Comparison of ENCODE assay signal across 8 cellular contexts in the genomic region with DNA sequence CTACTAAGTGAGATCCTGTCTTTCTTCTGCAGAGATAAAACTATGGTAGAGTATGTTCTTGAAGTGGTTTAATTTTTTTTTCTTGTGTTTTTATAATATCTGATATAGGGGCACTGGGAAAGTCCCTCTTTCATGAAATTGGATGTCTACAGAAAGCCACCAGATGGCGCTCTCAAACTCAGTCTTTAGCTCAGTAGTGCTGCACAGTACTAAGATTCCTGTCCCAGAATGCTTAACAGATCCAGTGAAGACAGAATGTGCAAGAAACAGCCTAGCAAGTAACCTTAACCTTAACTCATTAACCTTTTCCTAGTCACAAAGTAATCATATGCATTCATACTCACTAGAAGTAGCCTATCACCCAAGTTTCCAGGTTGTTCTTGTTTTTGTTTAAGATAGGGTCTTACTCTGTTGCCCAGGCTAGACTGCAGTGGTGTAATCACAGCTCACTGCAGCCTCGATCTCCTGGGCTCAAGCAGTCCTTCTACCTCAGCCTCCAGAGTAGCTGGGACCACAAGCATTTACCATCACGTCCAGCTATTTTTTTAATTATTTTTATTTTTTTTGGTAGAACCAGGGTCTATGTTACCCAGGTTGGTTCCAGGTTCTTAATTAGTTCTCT. TPM values are rescaled to one million over a fixed set of nuclear protein-coding genes. Genes with fewer than 3 reads are reported as not detected.
A peak's percentile ranks its signal among the peaks of the same experiment; 100 is the strongest.
DNase-seq lines count a peak whose midpoint lies in the region; ATAC-seq and TF ChIP-seq lines count a peak whose summit lies in the region.

No MANE protein-coding gene starts in this region.

- WGBS in right lobe of liver (ENCODE audit: insufficient coverage, low coverage, low lambda C conversion rate, missing lambda C conversion rate), result 33% methylated on average over 3 of the region's 3 CpGs

- H3K4me1 ChIP-seq in right lobe of liver, result no peaks in the 10 kb centered on the region

- peak; percentile 71 for TF ChIP-seq CTCF in GM12872 (IDR thresholded peaks at IDR 0.05; ENCODE audit: insufficient read depth, low read depth, low read length)
- TF ChIP-seq CTCF in choroid plexus epithelial cell (conservative IDR thresholded peaks at IDR 0.05; ENCODE audit: low read depth, low read length), result peak; percentile 77
- peak; percentile 83 to 86 (median 84) for TF ChIP-seq CTCF in right lobe of liver (IDR thresholded peaks at IDR 0.05)

- H3K4me3 ChIP-seq in choroid plexus epithelial cell (ENCODE audit: low read depth, low read length) (no peak overlapping the region), right lobe of liver (no peak overlapping the region)

- TF ChIP-seq POLR2A in right lobe of liver (IDR thresholded peaks at IDR 0.05), result no peak

- H3K27ac ChIP-seq in right lobe of liver, result no peak overlapping the region

- intact Hi-C loops in right lobe of liver (cut with DNase I), result loop anchor here (5.0 kb wide), 2 partner anchors 55 to 60 kb away; a partner anchor contains a TSS

- no peaks in the 10 kb centered on the region for H3K27me3 ChIP-seq in right lobe of liver

- peaks cover 0 to 13% (median 7%) of the 10 kb centered on the region in 4 donors for H3K36me3 ChIP-seq in right lobe of liver

- no peaks in the 10 kb centered on the region for H3K9me3 ChIP-seq in right lobe of liver

- ATAC-seq in HG03095 (IDR thresholded peaks at IDR 0.05; ENCODE audit: unreplicated experiment) (peak; percentile 83), right lobe of liver (peak; percentile 94 to 97 (median 96))

- peak; percentile 64 for DNase-seq in NCI-H510A treated with DMSO at 0.1 percent for 48 hours (lab: John Stamatoyannopoulos, UW)
- peak; percentile 62 to 71 for DNase-seq in activated CD4-positive, alpha-beta T cell treated with anti-CD3 and anti-CD28 coated beads for 4 hours
- peak; percentile 91 for DNase-seq in choroid plexus epithelial cell (ENCODE audit: low read depth)
- peak in 1 of 3 donors; percentile 62 for DNase-seq in right lobe of liver
- DNase-seq in stimulated activated CD8-positive, alpha-beta memory T cell treated with anti-CD3 and anti-CD28 coated beads, Interleukin-12 subunit alpha, Interleukin-12 subunit beta, amount 100 ng/mL, for 4 hours (ENCODE audit: low read depth), result peak; percentile 27
- DNase-seq in cortex of kidney (lab: John Stamatoyannopoulos, UW), result no peak

RNA-seq across cellular contexts. Expression of a gene that starts 56.7 kb away (rescaled TPM):
- 10 to 100 TPM; 25.6 to 31.4 (median 29.2) TPM for total RNA-seq in right lobe of liver
